ENCODE assay signal across 2 cellular contexts in the genomic region with DNA sequence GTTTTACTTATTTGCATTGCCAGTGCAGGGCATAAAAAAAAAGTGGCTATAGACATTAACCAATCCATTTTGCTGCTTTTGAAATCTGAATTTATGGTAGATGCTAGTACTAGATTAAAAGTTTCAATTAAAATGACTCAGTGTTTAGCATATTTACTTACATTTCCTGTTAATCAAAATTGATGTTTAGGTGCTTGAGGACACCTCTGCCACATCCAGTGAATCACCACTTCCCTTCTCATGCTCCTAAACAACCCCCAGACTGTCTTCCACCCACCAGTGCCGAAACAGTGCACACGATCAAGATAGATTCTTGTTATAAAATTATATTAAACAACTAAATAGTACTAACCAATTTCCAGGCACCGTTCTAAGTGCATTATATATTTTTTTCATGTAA.
TF ChIP-seq lines count a peak whose summit lies in the region.

No MANE protein-coding gene starts in this region.

TF ChIP-seq in SK-N-SH, 30 proteins besides CTCF, POLR2A, EP300 and RAD21:
- TF ChIP-seq, protein P1, sequence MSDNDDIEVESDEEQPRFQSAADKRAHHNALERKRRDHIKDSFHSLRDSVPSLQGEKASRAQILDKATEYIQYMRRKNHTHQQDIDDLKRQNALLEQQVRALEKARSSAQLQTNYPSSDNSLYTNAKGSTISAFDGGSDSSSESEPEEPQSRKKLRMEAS (IDR thresholded peaks at IDR 0.05; ENCODE audit: low read depth): no peak
- TF ChIP-seq, protein P2, sequence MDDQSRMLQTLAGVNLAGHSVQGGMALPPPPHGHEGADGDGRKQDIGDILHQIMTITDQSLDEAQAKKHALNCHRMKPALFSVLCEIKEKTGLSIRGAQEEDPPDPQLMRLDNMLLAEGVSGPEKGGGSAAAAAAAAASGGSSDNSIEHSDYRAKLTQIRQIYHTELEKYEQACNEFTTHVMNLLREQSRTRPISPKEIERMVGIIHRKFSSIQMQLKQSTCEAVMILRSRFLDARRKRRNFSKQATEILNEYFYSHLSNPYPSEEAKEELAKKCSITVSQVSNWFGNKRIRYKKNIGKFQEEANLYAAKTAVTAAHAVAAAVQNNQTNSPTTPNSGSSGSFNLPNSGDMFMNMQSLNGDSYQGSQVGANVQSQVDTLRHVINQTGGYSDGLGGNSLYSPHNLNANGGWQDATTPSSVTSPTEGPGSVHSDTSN (IDR thresholded peaks at IDR 0.05): 0 out of 2 replicates have a peak, but pooled peaks have one; percentile 5
- TF ChIP-seq TCF12 (IDR thresholded peaks at IDR 0.05): no peak
- TF ChIP-seq FOSL2 (IDR thresholded peaks at IDR 0.05; ENCODE audit: borderline replicate concordance, low read depth): peak; percentile 17; the same call in 1 of the 2 replicates
- TF ChIP-seq SMC3 (IDR thresholded peaks at IDR 0.05; ENCODE audit: low read depth, low read length): no peak
- TF ChIP-seq JUND (IDR thresholded peaks at IDR 0.05): no peak
- no peak for TF ChIP-seq EZH2phosphoT487 (IDR thresholded peaks at IDR 0.05; ENCODE audit: borderline replicate concordance, low read depth)
- TF ChIP-seq, protein P3, sequence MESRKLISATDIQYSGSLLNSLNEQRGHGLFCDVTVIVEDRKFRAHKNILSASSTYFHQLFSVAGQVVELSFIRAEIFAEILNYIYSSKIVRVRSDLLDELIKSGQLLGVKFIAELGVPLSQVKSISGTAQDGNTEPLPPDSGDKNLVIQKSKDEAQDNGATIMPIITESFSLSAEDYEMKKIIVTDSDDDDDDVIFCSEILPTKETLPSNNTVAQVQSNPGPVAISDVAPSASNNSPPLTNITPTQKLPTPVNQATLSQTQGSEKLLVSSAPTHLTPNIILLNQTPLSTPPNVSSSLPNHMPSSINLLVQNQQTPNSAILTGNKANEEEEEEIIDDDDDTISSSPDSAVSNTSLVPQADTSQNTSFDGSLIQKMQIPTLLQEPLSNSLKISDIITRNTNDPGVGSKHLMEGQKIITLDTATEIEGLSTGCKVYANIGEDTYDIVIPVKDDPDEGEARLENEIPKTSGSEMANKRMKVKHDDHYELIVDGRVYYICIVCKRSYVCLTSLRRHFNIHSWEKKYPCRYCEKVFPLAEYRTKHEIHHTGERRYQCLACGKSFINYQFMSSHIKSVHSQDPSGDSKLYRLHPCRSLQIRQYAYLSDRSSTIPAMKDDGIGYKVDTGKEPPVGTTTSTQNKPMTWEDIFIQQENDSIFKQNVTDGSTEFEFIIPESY (IDR thresholded peaks at IDR 0.05; ENCODE audit: borderline replicate concordance, low read depth): no peak
- no peak for TF ChIP-seq RFX5 (IDR thresholded peaks at IDR 0.05; ENCODE audit: low read length)
- TF ChIP-seq GATA2 (CRISPR knock-in tag; IDR thresholded peaks at IDR 0.05): no peak
- TF ChIP-seq CHD2 (IDR thresholded peaks at IDR 0.05; ENCODE audit: low read length, partially characterized antibody): no peak
- TF ChIP-seq TEAD4 (IDR thresholded peaks at IDR 0.05; ENCODE audit: borderline replicate concordance, insufficient read depth): no peak
- no peak for TF ChIP-seq POLR2AphosphoS5 (IDR thresholded peaks at IDR 0.05; ENCODE audit: low read depth, low read length)
- TF ChIP-seq TAF1 (IDR thresholded peaks at IDR 0.05; ENCODE audit: borderline replicate concordance, low read depth, low read length): no peak

TF ChIP-seq in endothelial cell of umbilical vein, 7 proteins besides CTCF, POLR2A, EP300 and RAD21:
- peak; percentile 36 for TF ChIP-seq FOS (IDR thresholded peaks at IDR 0.05; ENCODE audit: borderline replicate concordance, insufficient read depth, low read length)
- no peak for TF ChIP-seq POLR2AphosphoS5 (IDR thresholded peaks at IDR 0.05; ENCODE audit: insufficient read depth, low read depth, low read length)
- TF ChIP-seq MYC (IDR thresholded peaks at IDR 0.05; ENCODE audit: low read depth, low read length): no peak
TF ChIP-seq in endothelial cell of umbilical vein: peak in this region for 1.
